In genomic region chr12:115473257-115473956, GRCh38 we compare ENCODE assay signal across 17 cellular contexts.
A peak's percentile ranks its signal among the peaks of the same experiment; 100 is the strongest.
DNase-seq lines count a peak whose midpoint lies in the region; ATAC-seq, FAIRE-seq and TF ChIP-seq lines count a peak whose summit lies in the region.
"Had no signal": no experiment of that assay in that cellular context is flagged by ENCODE, and none has a peak within 500 bp of the region (broad histone marks: within the 10 kb centered on the region; RNA-seq: fewer than 3 reads in every experiment).

No MANE protein-coding gene starts in this region.

- H2BK5ac ChIP-seq in H1 (ENCODE audit: low read depth, low read length), result no peak overlapping the region

- H4K91ac ChIP-seq in H1 (replicated peaks; ENCODE audit: insufficient read length, low read length), result no peak overlapping the region

- no peak overlapping the region for H2BK12ac ChIP-seq in H1 (ENCODE audit: low read depth, low read length)

- no peak overlapping the region for H3K14ac ChIP-seq in H1 (ENCODE audit: insufficient read length)

- H4K5ac ChIP-seq in H1 (ENCODE audit: insufficient read length, low read depth, low read length), result no peak overlapping the region

- H3K23me2 ChIP-seq in H1 (ENCODE audit: low read depth, low read length), result no peaks in the 10 kb centered on the region

- H2AK5ac ChIP-seq in H1 (ENCODE audit: low read depth, low read length), result no peak overlapping the region

- no peak overlapping the region for H2BK120ac ChIP-seq in H1 (replicated peaks; ENCODE audit: low read depth, low read length)

- H3K4me2 ChIP-seq in H1 (ENCODE audit: insufficient read depth in 1 of 2, low read depth in 2 of 2, low read length in 2 of 2), result no peak overlapping the region
- H3K4me2 ChIP-seq: SK-N-SH had no signal

- no peaks in the 10 kb centered on the region for H3K36me3 ChIP-seq in H1 (ENCODE audit: control insufficient read depth in 2 of 4, insufficient read depth in 4 of 4, low read length in 3 of 4)
- no peaks in the 10 kb centered on the region for H3K36me3 ChIP-seq in thyroid gland
- H3K36me3 ChIP-seq in heart left ventricle, result no peaks in the 10 kb centered on the region

- no peak overlapping the region for H3K4me3 ChIP-seq in H1 (ENCODE audit: extremely low read depth in 1 of 4, insufficient read depth in 2 of 4, low read depth in 3 of 4, low read length in 4 of 4)
- H3K4me3 ChIP-seq in thyroid gland (replicated peaks in 1 of 3), result no peak overlapping the region
- no peak overlapping the region for H3K4me3 ChIP-seq in heart left ventricle

- CTCF ChIA-PET in MCF 10A (lab: Yijun Ruan, JAX) (no interaction called here), H1 (lab: Charles Lee; ENCODE audit: partially characterized antibody) (interaction anchor here (1.6 kb wide), 1 partner anchor 20 kb away, joined by 5 read pairs; no protein-coding TSS in a partner anchor)

- H3K9me3 Mint-ChIP-seq in MCF 10A (ENCODE audit: unreplicated experiment), result no peaks in the 10 kb centered on the region

- H3K4me1 Mint-ChIP-seq in MCF 10A (ENCODE audit: insufficient read depth, unreplicated experiment), result no peaks in the 10 kb centered on the region
- H3K4me1 Mint-ChIP-seq: CD4-positive, alpha-beta memory T cell had no signal

- no peak for TF ChIP-seq EP300 in H1 (IDR thresholded peaks at IDR 0.05; ENCODE audit: borderline replicate concordance in 1 of 2, low read depth in 2 of 2, low read length in 2 of 2)

- DNase-seq in T47D (ENCODE audit: low read depth in 1 of 2, low spot score in 1 of 2), result peak; percentile 43 to 92
- DNase-seq in MCF 10A (ENCODE audit: unreplicated experiment), result no peak
- peak; percentile 83 for DNase-seq in NCI-H2029 treated with DMSO at 0.1 percent for 48 hours (lab: John Stamatoyannopoulos, UW)
- no peak for DNase-seq in H1 (ENCODE audit: low read depth in 1 of 2, low spot score in 2 of 2)
- DNase-seq in thyroid gland, result peak; percentile 34 to 41
- no peak for DNase-seq in heart left ventricle
- DNase-seq: ACHN; CD4-positive, alpha-beta memory T cell; GOT3; Karpas-422; MV-4-11; NCI-H1436 treated with DMSO at 0.1 percent for 48 hours; NCI-H526 treated with DMSO at 0.1 percent for 48 hours; SK-N-SH had no signal

- H3K4me3 Mint-ChIP-seq in MCF 10A (ENCODE audit: unreplicated experiment), result no peak overlapping the region
- H3K4me3 Mint-ChIP-seq: CD4-positive, alpha-beta memory T cell; T-helper 1 cell treated with Interleukin-12 subunit alpha and Interleukin-12 subunit beta and Interleukin-4 antibody, amounts not matched to agents 30 μg/mL and 1 μg/mL, for 36 hours had no signal

- no peak overlapping the region for H3K27ac Mint-ChIP-seq in MCF 10A (ENCODE audit: low read depth, unreplicated experiment)
- H3K27ac Mint-ChIP-seq: CD4-positive, alpha-beta memory T cell; T-helper 1 cell treated with Interleukin-12 subunit alpha and Interleukin-12 subunit beta and Interleukin-4 antibody, amounts not matched to agents 30 μg/mL and 1 μg/mL, for 36 hours had no signal

- H3K23ac ChIP-seq in H1 (ENCODE audit: insufficient read length), result no peak overlapping the region

- H3K27me3 Mint-ChIP-seq in MCF 10A (ENCODE audit: insufficient read depth, unreplicated experiment), result no peaks in the 10 kb centered on the region
- H3K27me3 Mint-ChIP-seq: CD4-positive, alpha-beta memory T cell had no signal

- H3K56ac ChIP-seq in H1 (replicated peaks; ENCODE audit: insufficient read length, low read depth, low read length), result no peak overlapping the region

- FAIRE-seq in H1 (lab: Jason Lieb, UNC), result no peak

- no peak overlapping the region for H2BK20ac ChIP-seq in H1 (ENCODE audit: low read length)

- intact Hi-C loops in MCF 10A (cut with micrococcal nuclease), result no loop called here
- intact Hi-C loops in thyroid gland (cut with DNase I), result no loop called here
- intact Hi-C loops in heart left ventricle (cut with DNase I), result no loop called here

- TF ChIP-seq CTCF in MCF 10A (IDR thresholded peaks at IDR 0.05; ENCODE audit: unreplicated experiment), result no peak
- TF ChIP-seq CTCF in H1 (IDR thresholded peaks at IDR 0.05; ENCODE audit: control extremely low read depth in 1 of 3, insufficient read depth in 1 of 3, low read depth in 1 of 3, low read length in 3 of 3), result no peak
- no peak for TF ChIP-seq CTCF in thyroid gland (IDR thresholded peaks at IDR 0.05)
- TF ChIP-seq CTCF in heart left ventricle (IDR thresholded peaks at IDR 0.05), result no peak

- no peak for TF ChIP-seq RAD21 in H1 (IDR thresholded peaks at IDR 0.05 in 1 of 2, conservative IDR thresholded peaks at IDR 0.05 in 1 of 2; ENCODE audit: low read depth in 2 of 2, low read length in 2 of 2)

- no peak overlapping the region for H3K4ac ChIP-seq in H1 (replicated peaks; ENCODE audit: insufficient read length, low read depth, low read length)

- H3K79me2 ChIP-seq in H1 (ENCODE audit: control insufficient read depth in 1 of 2, insufficient read depth in 2 of 2, low read length in 2 of 2), result no peaks in the 10 kb centered on the region

- no peak overlapping the region for H4K8ac ChIP-seq in H1 (ENCODE audit: extremely low read depth, insufficient read depth, low read length)

- H3K18ac ChIP-seq in H1 (ENCODE audit: extremely low read depth, low read length), result no peak overlapping the region

- H3K4me1 ChIP-seq in H1 (replicated peaks in 1 of 4; ENCODE audit: control insufficient read depth in 3 of 4, insufficient read depth in 4 of 4, low read length in 3 of 4), result no peaks in the 10 kb centered on the region
- H3K4me1 ChIP-seq in thyroid gland, result peaks cover 0 to 3% of the 10 kb centered on the region in 2 donors
- no peaks in the 10 kb centered on the region for H3K4me1 ChIP-seq in heart left ventricle

- H3K36me3 Mint-ChIP-seq in MCF 10A (ENCODE audit: insufficient read depth, unreplicated experiment), result no peaks in the 10 kb centered on the region
- H3K36me3 Mint-ChIP-seq: CD4-positive, alpha-beta memory T cell had no signal

- no peak overlapping the region for H2BK15ac ChIP-seq in H1 (ENCODE audit: low read length)

- H3K27ac ChIP-seq in H1 (ENCODE audit: low read depth, low read length), result no peak overlapping the region
- no peak overlapping the region for H3K27ac ChIP-seq in thyroid gland
- H3K27ac ChIP-seq in heart left ventricle, result no peak overlapping the region

- H3K79me1 ChIP-seq in H1 (ENCODE audit: low read depth, low read length), result no peaks in the 10 kb centered on the region

- TF ChIP-seq POLR2A in H1 (IDR thresholded peaks at IDR 0.05; ENCODE audit: control extremely low read depth in 1 of 2, low read depth in 2 of 2, low read length in 2 of 2) (no peak), thyroid gland (IDR thresholded peaks at IDR 0.05) (no peak), heart left ventricle (IDR thresholded peaks at IDR 0.05) (no peak)

- in situ Hi-C loops in T47D (cut with HindIII; ENCODE audit: low pct_unique_long_range_greater_than_20kb, low sequenced_read_pairs), result no loop called here

- no peak overlapping the region for H2AFZ ChIP-seq in H1 (ENCODE audit: low read length)

- POLR2A ChIA-PET in MCF 10A (lab: Yijun Ruan, JAX), result no interaction called here
- POLR2A ChIA-PET in H1 (lab: Charles Lee; ENCODE audit: partially characterized antibody), result no interaction called here

- BruUV-seq in MCF 10A (replicated peaks; lab: Mats Ljungman, UMichigan), result no TSS peak

- H3K9ac ChIP-seq in H1 (replicated peaks in 1 of 4; ENCODE audit: extremely low read depth in 1 of 4, low read depth in 3 of 4, low read length in 3 of 4), result no peak overlapping the region
- H3K9ac ChIP-seq: SK-N-SH had no signal

- ATAC-seq in heart left ventricle (no peak), HG03442 (IDR thresholded peaks at IDR 0.05; ENCODE audit: unreplicated experiment) (no peak), HG03460 (IDR thresholded peaks at IDR 0.05; ENCODE audit: unreplicated experiment) (no peak)

- no peaks in the 10 kb centered on the region for H4K20me1 ChIP-seq in H1 (replicated peaks in 1 of 2; ENCODE audit: control insufficient read depth in 1 of 2, insufficient read depth in 2 of 2, low read length in 2 of 2)

- 87% methylated on average over 7 of the region's 7 CpGs; no CpG with 5 or more reads in 1 of the 2 experiments for WGBS in H1 (ENCODE audit: extremely low coverage in 1 of 2, insufficient coverage in 1 of 2, insufficient read length in 1 of 2, insufficient replicate concordance in 2 of 2, low coverage in 1 of 2, low lambda C conversion rate in 2 of 2, missing lambda C conversion rate in 1 of 2), 2 experiments
- 63 to 67% methylated on average over 7 of the region's 7 CpGs for WGBS in thyroid gland, 2 donors
- WGBS in heart left ventricle, 4 donors, result 83 to 90% (median 86%) methylated on average over 7 of the region's 7 CpGs

- no peaks in the 10 kb centered on the region for H3K9me3 ChIP-seq in H1 (ENCODE audit: insufficient read depth in 2 of 2, low read depth in 1 of 2, low read length in 1 of 2)
- H3K9me3 ChIP-seq in thyroid gland, result no peaks in the 10 kb centered on the region
- no peaks in the 10 kb centered on the region for H3K9me3 ChIP-seq in heart left ventricle
- H3K9me3 ChIP-seq: SK-N-SH had no signal

- H3K27me3 ChIP-seq in H1 (replicated peaks in 1 of 4; ENCODE audit: control insufficient read depth in 3 of 4, extremely low read depth in 1 of 4, insufficient read depth in 3 of 4, low read length in 3 of 4) (no peaks in the 10 kb centered on the region), thyroid gland (no peaks in the 10 kb centered on the region), heart left ventricle (peaks cover 0 to 2% (median 0%) of the 10 kb centered on the region in 9 donors)

TF ChIP-seq in H1, 55 proteins besides CTCF, POLR2A, EP300 and RAD21:
- TF ChIP-seq CEBPB (IDR thresholded peaks at IDR 0.05; ENCODE audit: low read depth, low read length) (no peak), KDM1A (IDR thresholded peaks at IDR 0.05; ENCODE audit: borderline replicate concordance, low read length) (peak; percentile 61; the same call in 1 of the 2 replicates)

Comparison
In these comparisons a context has a peak if more than half of its experiments do, and no peak if none do; other contexts are left out.
1. DNase-seq: peak in T47D (2 of 2), NCI-H2029 treated with DMSO at 0.1 percent for 48 hours (single experiment) and thyroid gland (2 of 2); none in MCF 10A (single experiment), H1 (0 of 2) and heart left ventricle (0 of 5).